8 cellular contexts compared by ENCODE assay signal in the genomic region with DNA sequence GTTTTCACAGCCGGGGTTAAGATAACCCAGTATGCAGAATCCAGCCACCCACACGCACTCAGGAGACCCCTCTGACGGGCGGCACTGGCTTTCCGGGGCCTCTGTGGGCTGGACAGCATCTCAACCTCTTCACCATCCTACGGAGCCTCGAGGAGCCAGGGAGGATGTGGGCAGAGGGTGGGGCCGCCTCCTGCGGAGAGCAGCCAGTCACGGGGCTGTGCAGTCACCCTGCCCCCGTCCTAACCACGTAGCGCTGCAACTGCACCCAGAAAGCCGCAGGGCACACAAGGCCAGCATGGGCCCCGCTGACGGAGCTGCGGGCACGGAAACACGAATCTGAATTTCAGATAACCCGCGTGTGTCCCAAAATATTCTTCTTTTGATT.
DNase-seq lines count a peak whose midpoint lies in the region; ATAC-seq and TF ChIP-seq lines count a peak whose summit lies in the region.

No MANE protein-coding gene starts in this region.

- 65% methylated on average over 8 of the region's 21 CpGs for WGBS in right lobe of liver (ENCODE audit: insufficient coverage, low coverage, low lambda C conversion rate, missing lambda C conversion rate)

- no peaks in the 10 kb centered on the region for H3K79me2 ChIP-seq in MM.1S (ENCODE audit: low read length)

- H3K27me3 Mint-ChIP-seq in activated naive CD4-positive, alpha-beta T cell treated with anti-CD3 and anti-CD28 coated beads, Interleukin-2, amount 10 ng/mL, durations not matched to agents 7 days and 5 days, result peaks cover 21% of the 10 kb centered on the region

- no peaks in the 10 kb centered on the region for H4K20me1 ChIP-seq in MM.1S (ENCODE audit: insufficient read depth, low read length)

- H3K27ac ChIP-seq in right lobe of liver (peak overlapping the region in 1 of 3 donors; percentile 38), MM.1S (ENCODE audit: low read length) (no peak overlapping the region)

- H2AFZ ChIP-seq in MM.1S (ENCODE audit: low read length), result no peak overlapping the region

- H3K36me3 Mint-ChIP-seq in activated naive CD4-positive, alpha-beta T cell treated with anti-CD3 and anti-CD28 coated beads, Interleukin-2, amount 10 ng/mL, durations not matched to agents 7 days and 5 days, result peaks cover 32% of the 10 kb centered on the region

- no peak overlapping the region for H3K9ac ChIP-seq in MM.1S (ENCODE audit: low read length)

- H3K9me3 ChIP-seq in right lobe of liver, result no peaks in the 10 kb centered on the region
- no peaks in the 10 kb centered on the region for H3K9me3 ChIP-seq in MM.1S (replicated peaks; ENCODE audit: insufficient read depth, low read length)

- ATAC-seq in GM18907 (IDR thresholded peaks at IDR 0.05; ENCODE audit: unreplicated experiment), result peak; percentile 89
- ATAC-seq in HG03060 (IDR thresholded peaks at IDR 0.05; ENCODE audit: low read depth, unreplicated experiment), result peak; percentile 67
- ATAC-seq in right lobe of liver, result peak; percentile 67 to 83 (median 78)

- H3K27ac Mint-ChIP-seq in activated naive CD4-positive, alpha-beta T cell treated with anti-CD3 and anti-CD28 coated beads, Interleukin-2, amount 10 ng/mL, durations not matched to agents 7 days and 5 days, result peak overlapping the region; percentile 100

- no peak for TF ChIP-seq POLR2A in right lobe of liver (IDR thresholded peaks at IDR 0.05)

- H3K36me3 ChIP-seq in right lobe of liver (no peaks in the 10 kb centered on the region), MM.1S (replicated peaks; ENCODE audit: insufficient read depth, low read length) (no peaks in the 10 kb centered on the region)

- CTCF ChIA-PET in activated naive CD4-positive, alpha-beta T cell treated with anti-CD3 and anti-CD28 coated beads, Interleukin-2, amount 10 ng/mL, durations not matched to agents 7 days and 5 days (lab: Charles Lee), result interaction anchor here (0.9 kb wide), 1 partner anchor 58 kb away, joined by 3 read pairs; no protein-coding TSS in a partner anchor

- H3K4me1 ChIP-seq in right lobe of liver, result no peaks in the 10 kb centered on the region
- H3K4me1 ChIP-seq in MM.1S (ENCODE audit: low read length), result no peaks in the 10 kb centered on the region

- peak overlapping the region; percentile 95 for H3K4me3 Mint-ChIP-seq in activated naive CD4-positive, alpha-beta T cell treated with anti-CD3 and anti-CD28 coated beads, Interleukin-2, amount 10 ng/mL, durations not matched to agents 7 days and 5 days

- H3K4me3 ChIP-seq in right lobe of liver (peak overlapping the region in 1 of 3 donors; percentile 21), MM.1S (ENCODE audit: low read length) (no peak overlapping the region)

- TF ChIP-seq CTCF in right lobe of liver (IDR thresholded peaks at IDR 0.05) (no peak), MM.1S (IDR thresholded peaks at IDR 0.05; ENCODE audit: low read length) (no peak)

- intact Hi-C loops in right lobe of liver (cut with DNase I), result no loop called here

- H3K27me3 ChIP-seq in right lobe of liver, result no peaks in the 10 kb centered on the region
- no peaks in the 10 kb centered on the region for H3K27me3 ChIP-seq in MM.1S (replicated peaks; ENCODE audit: insufficient read depth, low read length)

- DNase-seq in SKM-1 (lab: John Stamatoyannopoulos, UW; ENCODE audit: unreplicated experiment) (peak; percentile 66), right lobe of liver (peak in 2 of 3 donors; percentile 75 to 78), NCI-H2081 treated with DMSO at 0.1 percent for 48 hours (lab: John Stamatoyannopoulos, UW) (no peak), MM.1S (no peak)
- peak; percentile 97 for DNase-seq in activated naive CD4-positive, alpha-beta T cell treated with anti-CD3 and anti-CD28 coated beads, Interleukin-2, amount 10 ng/mL, durations not matched to agents 7 days and 5 days
- peak; percentile 69 for DNase-seq in stimulated activated CD8-positive, alpha-beta memory T cell treated with anti-CD3 and anti-CD28 coated beads, Interleukin-7, amount 100 ng/mL, for 24 hours (ENCODE audit: low read depth)

- H3F3A ChIP-seq in MM.1S (ENCODE audit: insufficient read depth, low read length), result no peaks in the 10 kb centered on the region

- peaks cover 2% of the 10 kb centered on the region for H3K9me3 Mint-ChIP-seq in activated naive CD4-positive, alpha-beta T cell treated with anti-CD3 and anti-CD28 coated beads, Interleukin-2, amount 10 ng/mL, durations not matched to agents 7 days and 5 days

- H3K4me1 Mint-ChIP-seq in activated naive CD4-positive, alpha-beta T cell treated with anti-CD3 and anti-CD28 coated beads, Interleukin-2, amount 10 ng/mL, durations not matched to agents 7 days and 5 days, result peaks cover 70% of the 10 kb centered on the region

- no peak overlapping the region for H3K4me2 ChIP-seq in MM.1S (ENCODE audit: low read depth, low read length)

- no peaks in the 10 kb centered on the region for H3K9me2 ChIP-seq in MM.1S (replicated peaks; ENCODE audit: insufficient read depth, low read length)

Comparison
In these comparisons a context has a peak if more than half of its experiments do, and no peak if none do; other contexts are left out.
1. DNase-seq: peak in SKM-1 (single experiment), activated naive CD4-positive, alpha-beta T cell treated with anti-CD3 and anti-CD28 coated beads, Interleukin-2, amount 10 ng/mL, durations not matched to agents 7 days and 5 days (single experiment), right lobe of liver (2 of 3) and stimulated activated CD8-positive, alpha-beta memory T cell treated with anti-CD3 and anti-CD28 coated beads, Interleukin-7, amount 100 ng/mL, for 24 hours (single experiment); none in NCI-H2081 treated with DMSO at 0.1 percent for 48 hours (single experiment) and MM.1S (single experiment).
2. Peak in every context shown above with its lines, with median percentiles within 50 percentile points of each other: ATAC-seq.